In the genomic region with DNA sequence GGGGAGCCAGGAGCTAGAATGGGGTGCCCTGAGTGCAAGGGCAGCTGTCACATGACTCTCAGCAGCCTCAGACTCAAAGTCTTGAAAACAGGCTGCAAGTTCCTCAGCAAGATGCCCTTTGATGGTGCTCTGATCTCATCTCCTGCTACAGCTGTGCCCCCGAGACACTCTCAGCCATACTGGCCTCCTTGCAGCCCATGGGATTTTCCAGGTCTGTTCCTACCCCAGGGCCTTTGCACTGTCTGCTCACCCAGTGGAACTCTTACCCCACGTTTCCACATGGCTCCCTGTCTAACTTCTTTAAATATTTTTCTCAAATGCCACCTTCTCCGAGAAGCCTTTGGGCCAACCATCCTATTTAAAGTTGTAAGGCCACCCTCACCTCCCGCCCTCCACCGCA, we compare ENCODE assay signal across 21 cellular contexts.
A peak's percentile ranks its signal among the peaks of the same experiment; 100 is the strongest.
DNase-seq lines count a peak whose midpoint lies in the region; ATAC-seq, FAIRE-seq and TF ChIP-seq lines count a peak whose summit lies in the region.
"Had no signal": no experiment of that assay in that cellular context is flagged by ENCODE, and none has a peak within 500 bp of the region (broad histone marks: within the 10 kb centered on the region; RNA-seq: fewer than 3 reads in every experiment).

No MANE protein-coding gene starts in this region.

- peaks cover 8% of the 10 kb centered on the region; the same call in 1 of the 2 replicates for H4K20me1 ChIP-seq in K562 (replicated peaks; ENCODE audit: control insufficient read depth, insufficient read depth, low read length)
- H4K20me1 ChIP-seq: BLaER1 treated with 17β-estradiol and CSF1 and Interleukin-3, amounts not matched to agents 10 nM and 100 nM had no signal

- no peaks in the 10 kb centered on the region for H3K4me1 Mint-ChIP-seq in mesothelial cell of epicardium
- H3K4me1 Mint-ChIP-seq: B cell had no signal

- in situ Hi-C loops in K562 (cut with MboI), result no loop called here

- no peak overlapping the region for H3K9ac ChIP-seq in K562 (ENCODE audit: insufficient read depth in 1 of 2, low read depth in 2 of 2, low read length in 2 of 2)
- H3K9ac ChIP-seq: BLaER1 treated with 17β-estradiol and CSF1 and Interleukin-3, amounts not matched to agents 10 nM and 100 nM had no signal

- intact Hi-C loops in K562 (cut with micrococcal nuclease), result no loop called here
- intact Hi-C loops in posterior vena cava (cut with DNase I), result no loop called here

- no peak for TF ChIP-seq CTCF in HEK293 (tag by site-specific recombination; IDR thresholded peaks at IDR 0.05)
- TF ChIP-seq CTCF in K562 (IDR thresholded peaks at IDR 0.05 in 2 of 3, conservative IDR thresholded peaks at IDR 0.05 in 1 of 3; ENCODE audit: insufficient read depth in 2 of 3, low read depth in 1 of 3, low read length in 3 of 3), result no peak
- no peak for TF ChIP-seq CTCF in mesothelial cell of epicardium (IDR thresholded peaks at IDR 0.05; ENCODE audit: unreplicated experiment)

- CTCF ChIA-PET in HEK293 (lab: Yijun Ruan, JAX), result interaction anchor here (1.0 kb wide), 1 partner anchor 32 kb away, joined by 3 read pairs; no protein-coding TSS in a partner anchor
- CTCF ChIA-PET in K562 (lab: Yijun Ruan, JAX; ENCODE audit: low intra/inter-chr PET ratio), result no interaction called here

- no peaks in the 10 kb centered on the region for H3K36me3 ChIP-seq in HEK293 (ENCODE audit: control insufficient read depth in 2 of 2, insufficient read depth in 1 of 2, low read length in 2 of 2)
- H3K36me3 ChIP-seq in K562 (ENCODE audit: control insufficient read depth, insufficient read depth, low read length), result no peaks in the 10 kb centered on the region
- H3K36me3 ChIP-seq in MG63, result no peaks in the 10 kb centered on the region
- H3K36me3 ChIP-seq: BLaER1 treated with 17β-estradiol and CSF1 and Interleukin-3, amounts not matched to agents 10 nM and 100 nM had no signal

- no peak overlapping the region for H2AFZ ChIP-seq in K562 (ENCODE audit: low read depth, low read length)

- H3K9me3 ChIP-seq in HEK293 (ENCODE audit: control insufficient read depth, insufficient read depth, low read depth, low read length) (no peaks in the 10 kb centered on the region), K562 (replicated peaks; ENCODE audit: control insufficient read depth, insufficient read depth, low read depth, low read length) (no peaks in the 10 kb centered on the region; the same call in 1 of the 2 replicates), MG63 (no peaks in the 10 kb centered on the region)
- H3K9me3 ChIP-seq: A549; BLaER1 treated with 17β-estradiol and CSF1 and Interleukin-3, amounts not matched to agents 10 nM and 100 nM; Caco-2 had no signal

- no peak for TF ChIP-seq POLR2A in K562 (conservative IDR thresholded peaks at IDR 0.05)

- H3K27ac ChIP-seq in HEK293 (ENCODE audit: extremely low read depth, low read depth, low read length) (no peak overlapping the region), K562 (ENCODE audit: extremely low read depth, low read depth, low read length) (no peak overlapping the region)
- H3K27ac ChIP-seq: 22Rv1; A549; BLaER1 treated with 17β-estradiol and CSF1 and Interleukin-3, amounts not matched to agents 10 nM and 100 nM; C4-2B had no signal

- H3K27me3 ChIP-seq in K562 (ENCODE audit: control insufficient read depth in 2 of 2, insufficient read depth in 2 of 2, low read length in 2 of 2), result peaks cover 0 to 34% of the 10 kb centered on the region in 2 experiments; a peak in 2 of 5 replicates
- H3K27me3 ChIP-seq in MG63, result no peaks in the 10 kb centered on the region
- H3K27me3 ChIP-seq: BLaER1 treated with 17β-estradiol and CSF1 and Interleukin-3, amounts not matched to agents 10 nM and 100 nM had no signal

- POLR2A ChIA-PET in HEK293 (lab: Yijun Ruan, JAX) (no interaction called here), K562 (lab: Yijun Ruan, JAX) (interaction anchor here (0.6 kb wide), 1 partner anchor 107 kb away, joined by 3 read pairs; no protein-coding TSS in a partner anchor)

- 20% methylated on average over 5 of the region's 5 CpGs for WGBS in K562 (ENCODE audit: insufficient coverage, low coverage, missing lambda C conversion rate)

- H3K4me1 ChIP-seq in HEK293 (ENCODE audit: control insufficient read depth, insufficient read depth, low read length), result no peaks in the 10 kb centered on the region
- H3K4me1 ChIP-seq in K562 (replicated peaks in 1 of 2; ENCODE audit: control insufficient read depth in 2 of 2, insufficient read depth in 2 of 2, low read length in 2 of 2), result no peaks in the 10 kb centered on the region; a peak in 1 of 5 replicates
- H3K4me1 ChIP-seq: A549; BLaER1 treated with 17β-estradiol and CSF1 and Interleukin-3, amounts not matched to agents 10 nM and 100 nM; Caco-2 had no signal

- DNase-seq in K562 (ENCODE audit: extremely low read depth in 1 of 4, low spot score in 3 of 4) (no peak), posterior vena cava (ENCODE audit: low spot score) (peak; percentile 30), MG63 (no peak), mesothelial cell of epicardium (ENCODE audit: low spot score in 2 of 2, unreplicated experiment in 2 of 2) (no peak)
- DNase-seq: AML-193; Caco-2; Calu3; CD4-positive, alpha-beta T cell; CD8-positive, alpha-beta T cell; DMS79 treated with DMSO at 0.1 percent for 48 hours; GF-D8 had no signal

- no peak overlapping the region for H3K27ac Mint-ChIP-seq in mesothelial cell of epicardium
- H3K27ac Mint-ChIP-seq: B cell; CD4-positive, alpha-beta T cell; CD8-positive, alpha-beta T cell had no signal

- H3K36me3 Mint-ChIP-seq in mesothelial cell of epicardium, result no peaks in the 10 kb centered on the region
- H3K36me3 Mint-ChIP-seq: CD8-positive, alpha-beta T cell had no signal

- H3K9me3 Mint-ChIP-seq in mesothelial cell of epicardium, result peaks cover 11% of the 10 kb centered on the region
- H3K9me3 Mint-ChIP-seq: CD4-positive, alpha-beta T cell had no signal

- no peaks in the 10 kb centered on the region for H3K79me2 ChIP-seq in K562 (ENCODE audit: control insufficient read depth, insufficient read depth, low read length)

- H3K27me3 Mint-ChIP-seq in mesothelial cell of epicardium (ENCODE audit: low read depth), result no peaks in the 10 kb centered on the region

- TF ChIP-seq EP300 in K562 (IDR thresholded peaks at IDR 0.05; ENCODE audit: low read length), result no peak

- no peak for ATAC-seq in K562
- ATAC-seq: A549; CD8-positive, alpha-beta T cell had no signal

- no TSS peak for BruUV-seq in K562 (replicated peaks; lab: Mats Ljungman, UMichigan)

- H3K9me1 ChIP-seq in K562 (ENCODE audit: control insufficient read depth, insufficient read depth, low read length), result no peaks in the 10 kb centered on the region

- no peak overlapping the region for H3K4me2 ChIP-seq in K562 (ENCODE audit: insufficient read depth, low read length)
- H3K4me2 ChIP-seq: A549; BLaER1 treated with 17β-estradiol and CSF1 and Interleukin-3, amounts not matched to agents 10 nM and 100 nM had no signal

- no peak for TF ChIP-seq RAD21 in K562 (CRISPR knock-in tag; conservative IDR thresholded peaks at IDR 0.05 in 1 of 2, IDR thresholded peaks at IDR 0.05 in 1 of 2)

- no peak overlapping the region for H3K4me3 Mint-ChIP-seq in mesothelial cell of epicardium
- H3K4me3 Mint-ChIP-seq: B cell; CD4-positive, alpha-beta T cell; CD8-positive, alpha-beta T cell had no signal

- FAIRE-seq in K562 (lab: Jason Lieb, UNC), result no peak
- FAIRE-seq: A549, D721Med, G401.6, GM12891, GM19239 had no signal

- H3K4me3 ChIP-seq in HEK293 (ENCODE audit: low read depth, low read length), result no peak overlapping the region
- H3K4me3 ChIP-seq in K562, result no peak overlapping the region
- no peak overlapping the region for H3K4me3 ChIP-seq in MG63
- H3K4me3 ChIP-seq: A549; BLaER1 treated with 17β-estradiol and CSF1 and Interleukin-3, amounts not matched to agents 10 nM and 100 nM had no signal

TF ChIP-seq in HEK293, 187 proteins besides CTCF, POLR2A, EP300 and RAD21:
- no peak for TF ChIP-seq REPIN1 (tag by site-specific recombination; IDR thresholded peaks at IDR 0.05; ENCODE audit: low read depth)
- peak; percentile 84 for TF ChIP-seq ZNF623 (tag by site-specific recombination; IDR thresholded peaks at IDR 0.05)
TF ChIP-seq in HEK293: peak in this region for 1.

TF ChIP-seq in K562, 482 proteins besides CTCF, POLR2A, EP300 and RAD21:
- TF ChIP-seq ZNF444 (CRISPR knock-in tag; IDR thresholded peaks at IDR 0.05) (no peak), RBM25 (IDR thresholded peaks at IDR 0.05; ENCODE audit: low read depth, low read length, severe bottlenecking) (peak; percentile 65)
TF ChIP-seq in K562: peak in this region for 1.
